In genomic region chr17:6556121-6557039, GRCh38 we compare ENCODE assay signal across 8 cellular contexts. TPM values are rescaled to one million over a fixed set of nuclear protein-coding genes. Genes with fewer than 3 reads are reported as not detected.
DNase-seq lines count a peak whose midpoint lies in the region; ATAC-seq and TF ChIP-seq lines count a peak whose summit lies in the region.

TSS of gene PITPNM3 (minus strand) at chr17:6556555. CDS start at chr17:6556406, 149 bp downstream.

- peak within 1 kb of the TSS in 1 of 2 donors; percentile 12 for H3K27ac ChIP-seq in breast epithelium
- H3K27ac ChIP-seq in liver (ENCODE audit: low read depth in 1 of 2, low read length in 2 of 2) = no peak within 1 kb of the TSS
- no peak within 1 kb of the TSS for H3K27ac ChIP-seq in thoracic aorta

- 3% methylated on average over 121 of the region's 122 CpGs for WGBS in liver

- H3K36me3 ChIP-seq in breast epithelium (no peaks in the 10 kb centered on the region), liver (ENCODE audit: control insufficient read depth in 4 of 4, insufficient read depth in 3 of 4, low read depth in 1 of 4, low read length in 3 of 4) (no peaks in the 10 kb centered on the region), thoracic aorta (no peaks in the 10 kb centered on the region)

- peak within 1 kb of the TSS; percentile 51 to 88 (median 71) for H3K4me3 ChIP-seq in breast epithelium
- H3K4me3 ChIP-seq in liver (ENCODE audit: low read depth in 1 of 3, low read length in 3 of 3) = peak within 1 kb of the TSS in 2 of 3 donors; percentile 18 to 60
- peak within 1 kb of the TSS; percentile 72 for H3K4me3 ChIP-seq in thoracic aorta

- H3K9ac ChIP-seq in liver (ENCODE audit: low read depth in 1 of 2, low read length in 2 of 2) = no peak within 1 kb of the TSS

- H3K27me3 Mint-ChIP-seq in activated CD4-positive, alpha-beta T cell treated with anti-CD3 and anti-CD28 coated beads, Interleukin-2, amount 10 ng/mL, durations not matched to agents 7 days and 5 days = peaks cover 54% of the 10 kb centered on the region

- no peak for DNase-seq in activated CD4-positive, alpha-beta T cell treated with anti-CD3 and anti-CD28 coated beads, Interleukin-2, amount 10 ng/mL, durations not matched to agents 7 days and 5 days
- no peak for DNase-seq in activated CD4-positive, alpha-beta T cell treated with anti-CD3 and anti-CD28 coated beads, Interleukin-2, amount 50 U/mL, for 48 hours
- DNase-seq in breast epithelium (ENCODE audit: low spot score in 2 of 2) (no peak), thoracic aorta (ENCODE audit: low spot score) (no peak), cerebellar cortex (ENCODE audit: low spot score) (no peak)

- POLR2A ChIA-PET in activated CD4-positive, alpha-beta T cell treated with anti-CD3 and anti-CD28 coated beads, Interleukin-2, amount 10 ng/mL, durations not matched to agents 7 days and 5 days (lab: Charles Lee) = no interaction called here

- no peak for ATAC-seq in thoracic aorta (ENCODE audit: insufficient number of reproducible peaks, low FRiP score, low read depth)
- ATAC-seq in HG02610 (IDR thresholded peaks at IDR 0.05; ENCODE audit: unreplicated experiment) = no peak
- no peak for ATAC-seq in HG03342 (IDR thresholded peaks at IDR 0.05; ENCODE audit: unreplicated experiment)

- H3K4me3 Mint-ChIP-seq in activated CD4-positive, alpha-beta T cell treated with anti-CD3 and anti-CD28 coated beads, Interleukin-2, amount 10 ng/mL, durations not matched to agents 7 days and 5 days = peak within 1 kb of the TSS; percentile 36

- H3K4me1 ChIP-seq in breast epithelium (peaks cover 0 to 10% of the 10 kb centered on the region in 2 donors), liver (ENCODE audit: control insufficient read depth in 4 of 4, insufficient read depth in 4 of 4, low read length in 3 of 4) (peaks cover 2 to 14% (median 10%) of the 10 kb centered on the region in 4 donors), thoracic aorta (ENCODE audit: control insufficient read depth in 1 of 2, low read depth in 2 of 2) (peaks cover 6 to 14% of the 10 kb centered on the region in 2 donors)

- TF ChIP-seq POLR2A in breast epithelium (IDR thresholded peaks at IDR 0.05) = no peak

- TF ChIP-seq CTCF in breast epithelium (IDR thresholded peaks at IDR 0.05) (no peak), liver (IDR thresholded peaks at IDR 0.05; ENCODE audit: low read depth, low read length, missing input control) (no peak), thoracic aorta (IDR thresholded peaks at IDR 0.05) (no peak)

- CTCF ChIA-PET in activated CD4-positive, alpha-beta T cell treated with anti-CD3 and anti-CD28 coated beads, Interleukin-2, amount 10 ng/mL, durations not matched to agents 7 days and 5 days (lab: Charles Lee) = no interaction called here

- H3K4me1 Mint-ChIP-seq in activated CD4-positive, alpha-beta T cell treated with anti-CD3 and anti-CD28 coated beads, Interleukin-2, amount 10 ng/mL, durations not matched to agents 7 days and 5 days = peaks cover 8% of the 10 kb centered on the region

- intact Hi-C loops in breast epithelium (cut with DNase I; ENCODE audit: low total_unique reads) = no loop called here

- no peak within 1 kb of the TSS for H3K27ac Mint-ChIP-seq in activated CD4-positive, alpha-beta T cell treated with anti-CD3 and anti-CD28 coated beads, Interleukin-2, amount 10 ng/mL, durations not matched to agents 7 days and 5 days

- H3K27me3 ChIP-seq in breast epithelium = no peaks in the 10 kb centered on the region
- H3K27me3 ChIP-seq in liver (ENCODE audit: control insufficient read depth in 4 of 4, insufficient read depth in 4 of 4, low read length in 3 of 4) = peaks cover 0 to 4% (median 1%) of the 10 kb centered on the region in 4 donors
- H3K27me3 ChIP-seq in thoracic aorta (replicated peaks; ENCODE audit: insufficient read depth) = no peaks in the 10 kb centered on the region

- H3K36me3 Mint-ChIP-seq in activated CD4-positive, alpha-beta T cell treated with anti-CD3 and anti-CD28 coated beads, Interleukin-2, amount 10 ng/mL, durations not matched to agents 7 days and 5 days (ENCODE audit: low read depth) = no peaks in the 10 kb centered on the region

- no peaks in the 10 kb centered on the region for H3K9me3 ChIP-seq in breast epithelium
- no peaks in the 10 kb centered on the region for H3K9me3 ChIP-seq in liver (ENCODE audit: control insufficient read depth in 4 of 4, low read length in 3 of 4)
- H3K9me3 ChIP-seq in thoracic aorta = no peaks in the 10 kb centered on the region

- no peak for TF ChIP-seq RAD21 in liver (IDR thresholded peaks at IDR 0.05)

- no peaks in the 10 kb centered on the region for H3K9me3 Mint-ChIP-seq in activated CD4-positive, alpha-beta T cell treated with anti-CD3 and anti-CD28 coated beads, Interleukin-2, amount 10 ng/mL, durations not matched to agents 7 days and 5 days

TF ChIP-seq in liver, 16 proteins besides CTCF, POLR2A, EP300 and RAD21:
- TF ChIP-seq FOXA2 (IDR thresholded peaks at IDR 0.05) (no peak), RXRA (IDR thresholded peaks at IDR 0.05) (no peak), JUND (IDR thresholded peaks at IDR 0.05) (no peak), SP1 (IDR thresholded peaks at IDR 0.05) (no peak), YY1 (IDR thresholded peaks at IDR 0.05) (no peak), EGR1 (IDR thresholded peaks at IDR 0.05; ENCODE audit: low read depth in 2 of 2) (no peak), ZBTB33 (IDR thresholded peaks at IDR 0.05) (no peak), FOXA1 (IDR thresholded peaks at IDR 0.05) (no peak), HNF4G (IDR thresholded peaks at IDR 0.05) (no peak), MAX (IDR thresholded peaks at IDR 0.05) (no peak), REST (IDR thresholded peaks at IDR 0.05) (no peak), GABPA (IDR thresholded peaks at IDR 0.05 in 1 of 2, conservative IDR thresholded peaks at IDR 0.05 in 1 of 2) (no peak), HNF4A (conservative IDR thresholded peaks at IDR 0.05) (no peak)

RNA-seq across cellular contexts. Expression of gene PITPNM3, which starts in this region (rescaled TPM):
- under 1 TPM; 0.33 to 0.37 TPM for total RNA-seq in activated CD4-positive, alpha-beta T cell treated with anti-CD3 and anti-CD28 coated beads, Interleukin-2, amount 10 ng/mL, durations not matched to agents 7 days and 5 days
- 1 to 10 TPM; 1.6 to 1.8 (median 1.6) TPM for total RNA-seq in breast epithelium
- 1 to 10 TPM; 1.9 to 5.0 TPM for total RNA-seq in liver
- polyA plus RNA-seq in liver = 1 to 10 TPM; 1.5 to 1.8 TPM
- total RNA-seq in thoracic aorta = 1 to 10 TPM; 1.8 to 3.1 TPM
